22 cellular contexts compared by ENCODE assay signal in genomic region chr10:116015922-116016321, GRCh38.
DNase-seq lines count a peak whose midpoint lies in the region; ATAC-seq, FAIRE-seq and TF ChIP-seq lines count a peak whose summit lies in the region.
"Had no signal": no experiment of that assay in that cellular context is flagged by ENCODE, and none has a peak within 500 bp of the region (broad histone marks: within the 10 kb centered on the region; RNA-seq: fewer than 3 reads in every experiment).

No MANE protein-coding gene starts in this region.

- no peaks in the 10 kb centered on the region; the same call in 1 of the 2 replicates for H3K9me3 ChIP-seq in BLaER1
- H3K9me3 ChIP-seq: A549, HAP-1 had no signal

- no peaks in the 10 kb centered on the region for H3K27me3 ChIP-seq in BLaER1

- no peaks in the 10 kb centered on the region for H4K20me1 ChIP-seq in BLaER1

- no peak for FAIRE-seq in GM19239 (lab: Jason Lieb, UNC)
- FAIRE-seq: A549, D721Med, GM12878, H54 had no signal

- H3K4me2 ChIP-seq in BLaER1, result peak overlapping the region; percentile 60
- H3K4me2 ChIP-seq: A549 had no signal

- no peak overlapping the region for H3K9ac ChIP-seq in BLaER1

- DNase-seq in M059J (ENCODE audit: low read depth) (peak; percentile 50), amniotic epithelial cell (ENCODE audit: low read depth) (peak; percentile 27), omental fat pad (ENCODE audit: low spot score) (no peak), GM19239 (ENCODE audit: insufficient read length, low spot score) (no peak)
- no peak for DNase-seq in stimulated activated CD4-positive, alpha-beta T cell treated with anti-CD3 and anti-CD28 coated beads, Interleukin-15, amount 100 ng/mL, for 24 hours
- DNase-seq: 8988T; ACHN; CD4-positive, alpha-beta T cell; CD8-positive, alpha-beta memory T cell; DMS 273 treated with DMSO at 0.1 percent for 48 hours; DMS79; EL; GDM1; GOT3; HFFc6 had no signal

- peak; percentile 57 for ATAC-seq in omental fat pad (ENCODE audit: low FRiP score)
- no peak for ATAC-seq in GM21619 (IDR thresholded peaks at IDR 0.05; ENCODE audit: unreplicated experiment)
- ATAC-seq: A549, GM12878 had no signal

- H3K4me3 ChIP-seq in BLaER1, result no peak overlapping the region
- H3K4me3 ChIP-seq: A549, GM12878, HAP-1 had no signal

- no peak overlapping the region for H3K27ac ChIP-seq in BLaER1
- H3K27ac ChIP-seq: A549 had no signal

- no peak for TF ChIP-seq CTCF in omental fat pad (IDR thresholded peaks at IDR 0.05)

- H3K36me3 ChIP-seq in BLaER1, result no peaks in the 10 kb centered on the region
- H3K36me3 ChIP-seq: HAP-1 had no signal

- peaks cover 28% of the 10 kb centered on the region for H3K4me1 ChIP-seq in BLaER1
- H3K4me1 ChIP-seq: A549, HAP-1 had no signal

Comparison
In these comparisons a context has a peak if more than half of its experiments do, and no peak if none do; other contexts are left out.
1. DNase-seq: peak in M059J (single experiment) and amniotic epithelial cell (single experiment); none in omental fat pad (single experiment), GM19239 (single experiment) and stimulated activated CD4-positive, alpha-beta T cell treated with anti-CD3 and anti-CD28 coated beads, Interleukin-15, amount 100 ng/mL, for 24 hours (single experiment).